Comparison of ENCODE assay signal across 9 cellular contexts in the genomic region with DNA sequence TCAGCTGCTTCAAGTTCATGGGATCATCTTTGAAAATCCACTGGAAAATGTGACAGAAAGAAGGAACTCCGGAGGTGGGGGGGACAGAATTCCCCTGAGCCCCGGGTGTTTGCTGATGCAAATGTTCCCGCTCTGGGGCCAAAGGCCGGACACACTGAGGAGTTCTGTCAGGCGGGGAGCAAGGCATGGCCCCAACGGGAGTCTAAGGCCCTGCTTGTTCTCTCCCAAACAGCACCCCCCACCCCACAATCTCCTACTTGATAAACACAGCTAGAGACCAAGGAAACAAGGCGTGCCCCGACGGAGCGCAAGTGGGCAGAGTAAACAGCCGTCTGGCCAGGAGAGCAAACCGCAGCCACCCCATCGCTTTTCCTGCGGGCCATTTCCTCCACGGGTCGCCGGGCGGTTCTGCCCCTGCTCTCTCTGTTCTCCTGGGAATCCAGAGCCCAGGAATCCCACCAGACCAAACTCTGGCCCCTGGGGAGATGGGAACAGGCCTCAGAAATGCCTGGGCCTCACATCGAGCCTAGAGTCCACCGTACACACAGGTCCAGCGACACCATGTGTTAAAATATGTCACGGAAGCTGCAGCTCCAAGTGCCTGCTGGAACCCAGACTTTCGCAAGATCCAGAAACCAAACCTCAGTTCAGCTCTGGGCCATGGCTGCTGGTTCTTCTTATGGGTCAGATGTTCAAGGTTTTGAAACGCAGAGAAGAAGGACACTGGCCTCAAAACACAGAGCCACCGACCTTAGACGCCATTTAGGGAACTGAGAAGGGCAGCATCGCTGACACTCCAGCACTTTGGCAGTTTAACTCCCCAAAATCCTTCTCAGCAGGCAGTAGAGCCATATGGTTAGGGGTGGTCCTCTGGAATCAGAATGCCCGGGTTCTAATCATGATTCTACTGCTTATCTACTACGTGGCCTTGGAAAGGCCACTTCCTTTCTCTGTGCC.
A peak's percentile ranks its signal among the peaks of the same experiment; 100 is the strongest.
DNase-seq lines count a peak whose midpoint lies in the region; ATAC-seq and TF ChIP-seq lines count a peak whose summit lies in the region.
"Had no signal": no experiment of that assay in that cellular context is flagged by ENCODE, and none has a peak within 500 bp of the region (broad histone marks: within the 10 kb centered on the region; RNA-seq: fewer than 3 reads in every experiment).

No MANE protein-coding gene starts in this region.

- intact Hi-C loops in A673 (cut with micrococcal nuclease; ENCODE audit: unreplicated experiment), result no loop called here
- intact Hi-C loops in dorsolateral prefrontal cortex (cut with DNase I), result loop anchor here in 1 of 2 donors (10.0 kb wide), 1 partner anchor 181 kb away; no protein-coding TSS in a partner anchor

- peaks cover 78% of the 10 kb centered on the region for H3K36me3 ChIP-seq in A673 (ENCODE audit: insufficient read depth, low read length, poor library complexity, severe bottlenecking)
- peaks cover 0 to 4% of the 10 kb centered on the region in 2 donors for H3K36me3 ChIP-seq in muscle layer of duodenum (ENCODE audit: control insufficient read depth in 1 of 2, insufficient read depth in 2 of 2, low read length in 2 of 2)

- ATAC-seq in GM18873 (IDR thresholded peaks at IDR 0.05; ENCODE audit: low FRiP score, unreplicated experiment), result no peak
- no peak for ATAC-seq in GM19455 (IDR thresholded peaks at IDR 0.05; ENCODE audit: unreplicated experiment)

- H3K27ac ChIP-seq in A673 (ENCODE audit: low read depth, low read length, poor library complexity, severe bottlenecking) (peak overlapping the region; percentile 75), dorsolateral prefrontal cortex (peak overlapping the region; percentile 80 to 100 (median 98)), muscle layer of duodenum (ENCODE audit: low read length) (peak overlapping the region; percentile 44)
- H3K27ac ChIP-seq: epithelial cell of prostate had no signal

- H3K4me1 ChIP-seq in A673 (ENCODE audit: insufficient read depth, low read length, poor library complexity, severe bottlenecking) (peaks cover 21% of the 10 kb centered on the region), muscle layer of duodenum (ENCODE audit: control insufficient read depth in 1 of 2, insufficient read depth in 2 of 2, low read length in 2 of 2) (peaks cover 0 to 24% of the 10 kb centered on the region in 2 donors)

- CTCF ChIA-PET in A673 (lab: Charles Lee), result interaction anchor here (0.6 kb wide), 1 partner anchor 14 kb away, joined by 5 read pairs; no protein-coding TSS in a partner anchor

- DNase-seq in A673 (ENCODE audit: low spot score) (no peak), NCI-H526 treated with DMSO at 0.1 percent for 48 hours (lab: John Stamatoyannopoulos, UW) (peak; percentile 89), dorsolateral prefrontal cortex (peak in 7 of 10 donors; percentile 57 to 93 (median 79)), kidney tubule cell (ENCODE audit: low spot score) (no peak), NCI-H524 (lab: John Stamatoyannopoulos, UW) (no peak)

- H3K9me3 ChIP-seq in A673 (ENCODE audit: low read depth, low read length, poor library complexity, severe bottlenecking) (no peaks in the 10 kb centered on the region), muscle layer of duodenum (ENCODE audit: control insufficient read depth in 1 of 2, low read length in 2 of 2) (no peaks in the 10 kb centered on the region)

- H3K27me3 ChIP-seq in A673 (replicated peaks; ENCODE audit: insufficient read depth, low read depth, low read length, poor library complexity), result no peaks in the 10 kb centered on the region
- no peaks in the 10 kb centered on the region for H3K27me3 ChIP-seq in dorsolateral prefrontal cortex
- no peaks in the 10 kb centered on the region for H3K27me3 ChIP-seq in muscle layer of duodenum (ENCODE audit: low read depth, low read length)

- POLR2A ChIA-PET in A673 (lab: Charles Lee; ENCODE audit: low non-redundant PET), result no interaction called here

- no TSS peak for BruUV-seq in A673 (replicated peaks; lab: Mats Ljungman, UMichigan)

- TF ChIP-seq CTCF in A673 (conservative IDR thresholded peaks at IDR 0.05; ENCODE audit: low read depth, low read length) (no peak), dorsolateral prefrontal cortex (IDR thresholded peaks at IDR 0.05 in 54 of 56, conservative IDR thresholded peaks at IDR 0.05 in 2 of 56; ENCODE audit: low read depth in 1 of 56, partially characterized antibody in 56 of 56) (peak in 12 of 56 donors; percentile 10 to 27 (median 16))

- H3K4me3 ChIP-seq in A673 (ENCODE audit: low read depth, low read length, poor library complexity, severe bottlenecking) (no peak overlapping the region), dorsolateral prefrontal cortex (peak overlapping the region in 3 of 59 donors; percentile 1 to 5 (median 2)), muscle layer of duodenum (ENCODE audit: low read depth in 1 of 2, low read length in 2 of 2) (peak overlapping the region in 1 of 2 donors; percentile 9)

Comparison
In these comparisons a context has a peak if more than half of its experiments do, and no peak if none do; other contexts are left out.
1. DNase-seq: peak in NCI-H526 treated with DMSO at 0.1 percent for 48 hours (single experiment) and dorsolateral prefrontal cortex (7 of 10); none in A673 (single experiment), kidney tubule cell (single experiment) and NCI-H524 (0 of 2).
2. H3K27ac ChIP-seq: peak in every context shown above with its lines; median percentile 98 in dorsolateral prefrontal cortex; 75 in A673; 44 in muscle layer of duodenum.